ENCODE assay signal across 10 cellular contexts in genomic region chr4:181595711-181596110, GRCh38.
"Had no signal": no experiment of that assay in that cellular context is flagged by ENCODE, and none has a peak within 500 bp of the region (broad histone marks: within the 10 kb centered on the region; RNA-seq: fewer than 3 reads in every experiment).

No MANE protein-coding gene starts in this region.

- H3K4me2 ChIP-seq: GM23338 had no signal

- H3K4me3 ChIP-seq: GM23248, GM23338, HAP-1 had no signal

- H3K27ac Mint-ChIP-seq: GM23338, H9, HFFc6 had no signal

- H3K4me1 ChIP-seq: HAP-1 had no signal

- H2AFZ ChIP-seq: GM23248, GM23338 had no signal

- H3K4me1 Mint-ChIP-seq: GM23338, H9 had no signal

- FAIRE-seq: H54 had no signal

- DNase-seq: GM23248, GOT3, H7, H9, HCEC 1CT, HFFc6 had no signal

- H3K9me3 ChIP-seq: HAP-1 had no signal

- ATAC-seq: GM23338, HCT116 had no signal

- H3K9me3 Mint-ChIP-seq: GM23338, H9, HFFc6 had no signal

- H3K4me3 Mint-ChIP-seq: GM23338, H9, HFFc6 had no signal

- H3K36me3 ChIP-seq: HAP-1 had no signal

- H3K27ac ChIP-seq: GM23248 had no signal

- H3K9ac ChIP-seq: GM23248 had no signal
